ENCODE assay signal across 1 cellular context in the genomic region with DNA sequence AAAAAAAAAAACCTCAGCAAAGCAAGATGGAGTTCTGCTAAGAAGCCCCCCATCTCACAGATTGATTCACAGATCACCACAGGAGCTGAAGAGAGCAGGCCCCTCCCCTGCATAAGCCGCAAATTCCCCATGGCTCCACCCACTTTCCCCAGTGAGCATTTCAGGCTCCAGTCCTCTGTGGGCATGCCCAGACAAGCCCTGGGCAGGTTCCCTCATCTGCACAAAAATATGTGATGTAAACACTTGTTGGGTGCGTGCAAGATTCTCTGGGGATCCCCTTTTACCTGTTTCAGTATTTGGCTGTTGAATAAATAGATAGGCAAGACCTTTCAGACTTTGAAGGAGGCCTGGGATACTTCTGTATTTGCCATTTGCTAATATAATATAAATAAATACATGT.
TF ChIP-seq lines count a peak whose summit lies in the region.

No MANE protein-coding gene starts in this region.

TF ChIP-seq in H1, 55 proteins besides CTCF, POLR2A, EP300 and RAD21 (continued from another document):
- TF ChIP-seq SIN3A (conservative IDR thresholded peaks at IDR 0.05 in 1 of 2, IDR thresholded peaks at IDR 0.05 in 1 of 2; ENCODE audit: low read depth in 1 of 2, low read length in 2 of 2) (no peak), CBX5 (IDR thresholded peaks at IDR 0.05; ENCODE audit: low read depth, low read length) (no peak), SUZ12 (IDR thresholded peaks at IDR 0.05; ENCODE audit: low read length) (no peak), SP2 (IDR thresholded peaks at IDR 0.05; ENCODE audit: low read length) (no peak), BCL11A (IDR thresholded peaks at IDR 0.05; ENCODE audit: low read depth in 2 of 2, low read length in 2 of 2) (no peak), SIRT6 (IDR thresholded peaks at IDR 0.05; ENCODE audit: low read length) (no peak), FOSL1 (IDR thresholded peaks at IDR 0.05; ENCODE audit: insufficient read depth, low read depth, low read length) (no peak), TBP (IDR thresholded peaks at IDR 0.05; ENCODE audit: low read depth, low read length) (no peak), SIX5 (IDR thresholded peaks at IDR 0.05; ENCODE audit: low read depth, low read length) (no peak), EGR1 (IDR thresholded peaks at IDR 0.05; ENCODE audit: borderline replicate concordance, low read depth, low read length) (no peak), RXRA (IDR thresholded peaks at IDR 0.05; ENCODE audit: insufficient read depth, low read depth, low read length) (no peak), EZH2 (IDR thresholded peaks at IDR 0.05; ENCODE audit: low read depth, low read length, severe bottlenecking) (no peak)
- TF ChIP-seq, protein P1, sequence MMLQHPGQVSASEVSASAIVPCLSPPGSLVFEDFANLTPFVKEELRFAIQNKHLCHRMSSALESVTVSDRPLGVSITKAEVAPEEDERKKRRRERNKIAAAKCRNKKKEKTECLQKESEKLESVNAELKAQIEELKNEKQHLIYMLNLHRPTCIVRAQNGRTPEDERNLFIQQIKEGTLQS (IDR thresholded peaks at IDR 0.05; ENCODE audit: insufficient read depth, low read depth, low read length): no peak
- TF ChIP-seq, protein P2, sequence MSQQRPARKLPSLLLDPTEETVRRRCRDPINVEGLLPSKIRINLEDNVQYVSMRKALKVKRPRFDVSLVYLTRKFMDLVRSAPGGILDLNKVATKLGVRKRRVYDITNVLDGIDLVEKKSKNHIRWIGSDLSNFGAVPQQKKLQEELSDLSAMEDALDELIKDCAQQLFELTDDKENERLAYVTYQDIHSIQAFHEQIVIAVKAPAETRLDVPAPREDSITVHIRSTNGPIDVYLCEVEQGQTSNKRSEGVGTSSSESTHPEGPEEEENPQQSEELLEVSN (IDR thresholded peaks at IDR 0.05): no peak
- TF ChIP-seq, protein P3, sequence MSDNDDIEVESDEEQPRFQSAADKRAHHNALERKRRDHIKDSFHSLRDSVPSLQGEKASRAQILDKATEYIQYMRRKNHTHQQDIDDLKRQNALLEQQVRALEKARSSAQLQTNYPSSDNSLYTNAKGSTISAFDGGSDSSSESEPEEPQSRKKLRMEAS (IDR thresholded peaks at IDR 0.05): no peak
